10 cellular contexts compared by ENCODE assay signal in genomic region chr10:22086730-22087364, GRCh38.
A peak's percentile ranks its signal among the peaks of the same experiment; 100 is the strongest.
DNase-seq lines count a peak whose midpoint lies in the region; ATAC-seq and TF ChIP-seq lines count a peak whose summit lies in the region.
"Had no signal": no experiment of that assay in that cellular context is flagged by ENCODE, and none has a peak within 500 bp of the region (broad histone marks: within the 10 kb centered on the region; RNA-seq: fewer than 3 reads in every experiment).

No MANE protein-coding gene starts in this region.

- TF ChIP-seq EP300 in tibial nerve (IDR thresholded peaks at IDR 0.05), result peak in 1 of 2 donors; percentile 35

- in situ Hi-C loops in astrocyte of the cerebellum (cut with HindIII; ENCODE audit: low sequenced_read_pairs), result no loop called here

- no peaks in the 10 kb centered on the region for H3K36me3 ChIP-seq in tibial nerve

- 37 to 42% methylated on average over 5 of the region's 5 CpGs for WGBS in tibial nerve, 2 donors

- H3K9me3 ChIP-seq in tibial nerve, result no peaks in the 10 kb centered on the region

- peaks cover 0 to 12% (median 0%) of the 10 kb centered on the region in 4 donors for H3K4me1 ChIP-seq in tibial nerve

- peak overlapping the region in 1 of 4 donors; percentile 69 for H3K27ac ChIP-seq in tibial nerve

- no peaks in the 10 kb centered on the region for H3K27me3 ChIP-seq in tibial nerve

- peak; percentile 18 for DNase-seq in A172 (ENCODE audit: low spot score)
- DNase-seq in LNCaP clone FGC (ENCODE audit: low read depth), result peak; percentile 94
- DNase-seq in astrocyte of the cerebellum (ENCODE audit: low read depth), result peak; percentile 66
- peak; percentile 12 for DNase-seq in kidney glomerular epithelial cell (lab: John Stamatoyannopoulos, UW)
- peak; percentile 82 to 92 for DNase-seq in tibial nerve (ENCODE audit: low spot score in 2 of 2)
- no peak for DNase-seq in activated CD8-positive, alpha-beta memory T cell treated with anti-CD3 and anti-CD28 coated beads for 24 hours
- DNase-seq: activated B cell treated with CpG ODN at 0.5 μM for 24 hours, DND-41 had no signal

- peak overlapping the region; percentile 27 for H3K4me3 ChIP-seq in LNCaP clone FGC (ENCODE audit: low read depth, low read length)
- no peak overlapping the region for H3K4me3 ChIP-seq in astrocyte of the cerebellum (ENCODE audit: low read depth, low read length)
- H3K4me3 ChIP-seq in tibial nerve, result no peak overlapping the region

- ATAC-seq in HG03196 (IDR thresholded peaks at IDR 0.05; ENCODE audit: unreplicated experiment), result no peak
- no peak for ATAC-seq in GM18520 (IDR thresholded peaks at IDR 0.05; ENCODE audit: unreplicated experiment)

- TF ChIP-seq CTCF in LNCaP clone FGC (IDR thresholded peaks at IDR 0.05; ENCODE audit: control insufficient read depth, extremely low read depth, insufficient read depth) (no peak), astrocyte of the cerebellum (IDR thresholded peaks at IDR 0.05; ENCODE audit: low read depth, low read length, missing control alignments) (no peak), tibial nerve (IDR thresholded peaks at IDR 0.05) (no peak)

- TF ChIP-seq POLR2A in tibial nerve (IDR thresholded peaks at IDR 0.05), result no peak
